In genomic region chr2:127169066-127169660, GRCh38 we compare ENCODE assay signal across 1 cellular context.
TF ChIP-seq lines count a peak whose summit lies in the region.

No MANE protein-coding gene starts in this region.

TF ChIP-seq in IMR-90, 13 proteins besides CTCF, POLR2A, EP300 and RAD21:
- TF ChIP-seq CEBPB (IDR thresholded peaks at IDR 0.05; ENCODE audit: low read depth, low read length) (no peak), CHD1 (IDR thresholded peaks at IDR 0.05; ENCODE audit: low read depth, low read length) (no peak), MAFK (IDR thresholded peaks at IDR 0.05; ENCODE audit: low read depth, low read length) (no peak), RCOR1 (IDR thresholded peaks at IDR 0.05; ENCODE audit: insufficient replicate concordance, low read length) (no peak), NFE2L2 (IDR thresholded peaks at IDR 0.05; ENCODE audit: low read depth, low read length) (no peak), RFX5 (IDR thresholded peaks at IDR 0.05; ENCODE audit: low read depth, low read length) (no peak), SMC3 (IDR thresholded peaks at IDR 0.05; ENCODE audit: low read depth, low read length) (no peak), FOS (IDR thresholded peaks at IDR 0.05; ENCODE audit: low read depth, low read length) (no peak), BHLHE40 (IDR thresholded peaks at IDR 0.05; ENCODE audit: low read depth, low read length) (no peak), MXI1 (IDR thresholded peaks at IDR 0.05; ENCODE audit: borderline replicate concordance, low read depth, low read length) (no peak), MAZ (IDR thresholded peaks at IDR 0.05; ENCODE audit: borderline replicate concordance, low read depth, low read length) (no peak)
- TF ChIP-seq, protein P1, sequence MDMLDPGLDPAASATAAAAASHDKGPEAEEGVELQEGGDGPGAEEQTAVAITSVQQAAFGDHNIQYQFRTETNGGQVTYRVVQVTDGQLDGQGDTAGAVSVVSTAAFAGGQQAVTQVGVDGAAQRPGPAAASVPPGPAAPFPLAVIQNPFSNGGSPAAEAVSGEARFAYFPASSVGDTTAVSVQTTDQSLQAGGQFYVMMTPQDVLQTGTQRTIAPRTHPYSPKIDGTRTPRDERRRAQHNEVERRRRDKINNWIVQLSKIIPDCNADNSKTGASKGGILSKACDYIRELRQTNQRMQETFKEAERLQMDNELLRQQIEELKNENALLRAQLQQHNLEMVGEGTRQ (IDR thresholded peaks at IDR 0.05; ENCODE audit: low read depth, low read length): no peak
- TF ChIP-seq, protein P2, sequence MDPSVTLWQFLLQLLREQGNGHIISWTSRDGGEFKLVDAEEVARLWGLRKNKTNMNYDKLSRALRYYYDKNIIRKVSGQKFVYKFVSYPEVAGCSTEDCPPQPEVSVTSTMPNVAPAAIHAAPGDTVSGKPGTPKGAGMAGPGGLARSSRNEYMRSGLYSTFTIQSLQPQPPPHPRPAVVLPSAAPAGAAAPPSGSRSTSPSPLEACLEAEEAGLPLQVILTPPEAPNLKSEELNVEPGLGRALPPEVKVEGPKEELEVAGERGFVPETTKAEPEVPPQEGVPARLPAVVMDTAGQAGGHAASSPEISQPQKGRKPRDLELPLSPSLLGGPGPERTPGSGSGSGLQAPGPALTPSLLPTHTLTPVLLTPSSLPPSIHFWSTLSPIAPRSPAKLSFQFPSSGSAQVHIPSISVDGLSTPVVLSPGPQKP (IDR thresholded peaks at IDR 0.05; ENCODE audit: borderline replicate concordance, low read depth, low read length): no peak
